In the genomic region with DNA sequence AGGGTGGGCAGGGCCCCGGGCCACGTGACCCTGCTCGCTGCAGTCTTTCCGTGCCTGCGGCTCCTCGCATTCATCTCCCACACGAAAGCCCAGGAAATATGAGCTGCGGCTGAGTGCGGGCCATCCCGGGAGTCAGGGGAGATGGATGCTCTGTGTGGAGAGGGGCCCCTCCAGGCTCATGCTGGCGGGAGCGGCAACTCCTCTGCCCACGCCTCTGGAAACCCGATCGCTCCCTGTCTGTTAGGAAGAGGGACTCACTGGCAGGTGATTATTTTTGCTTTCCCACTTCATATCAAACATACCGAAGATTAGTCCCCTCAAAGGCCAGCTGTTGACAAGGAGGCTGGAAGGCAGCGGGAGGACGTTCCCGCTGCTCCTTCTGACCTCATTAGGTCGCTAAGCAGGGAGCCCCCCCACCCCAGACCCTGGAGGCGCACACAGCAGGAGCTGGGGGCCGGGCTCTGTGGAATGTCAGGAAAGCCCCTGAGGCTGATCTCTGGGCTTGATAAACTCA, we compare ENCODE assay signal across 19 cellular contexts.
DNase-seq lines count a peak whose midpoint lies in the region; ATAC-seq, FAIRE-seq and TF ChIP-seq lines count a peak whose summit lies in the region.
"Had no signal": no experiment of that assay in that cellular context is flagged by ENCODE, and none has a peak within 500 bp of the region (broad histone marks: within the 10 kb centered on the region; RNA-seq: fewer than 3 reads in every experiment).

No MANE protein-coding gene starts in this region.

- WGBS in iPS DF 6.9 (ENCODE audit: insufficient coverage, insufficient read length): no CpG with 5 or more reads among the region's 22 CpGs
- WGBS in body of pancreas, 2 donors: 20 to 41% methylated on average over 9 to 22 of the region's 22 CpGs
- 16 to 30% (median 24%) methylated on average over 8 to 22 of the region's 22 CpGs for WGBS in adrenal gland, 4 donors

- H3K4me1 Mint-ChIP-seq in neural progenitor cell: peaks cover 19% of the 10 kb centered on the region
- H3K4me1 Mint-ChIP-seq: central memory CD8-positive, alpha-beta T cell; naive B cell had no signal

- no peak for DNase-seq in NT2/D1 (ENCODE audit: low read depth, low spot score)
- DNase-seq in iPS DF 6.9 (ENCODE audit: low read depth, low spot score): no peak
- DNase-seq in neural progenitor cell (ENCODE audit: low spot score): peak; percentile 49
- DNase-seq in body of pancreas: no peak
- DNase-seq in adrenal gland: no peak
- DNase-seq in H54 (ENCODE audit: insufficient read length, low spot score): no peak
- DNase-seq: activated CD4-positive, alpha-beta T cell treated with anti-CD3 and anti-CD28 coated beads, Interleukin-2, amount 50 U/mL, for 1 hour; activated gamma-delta T cell treated with Interleukin-2 at 50 U/mL for 16 hours; amygdala; naive B cell; NCI-H187 treated with DMSO at 0.1 percent for 48 hours; NCI-H510A; stimulated activated CD4-positive, alpha-beta T cell treated with anti-CD3 and anti-CD28 coated beads, Interleukin-12 subunit alpha, Interleukin-12 subunit beta, amount 100 ng/mL, for 4 hours; testis had no signal

- no peaks in the 10 kb centered on the region for H3K9me3 ChIP-seq in ES-I3 (ENCODE audit: control insufficient read depth, insufficient read depth, low read length)
- H3K9me3 ChIP-seq in NT2/D1 (ENCODE audit: insufficient read depth, low read length): peaks cover 7% of the 10 kb centered on the region; the same call in 1 of the 2 replicates
- H3K9me3 ChIP-seq in iPS DF 6.9 (ENCODE audit: control insufficient read depth, insufficient read depth, low read length): no peaks in the 10 kb centered on the region
- H3K9me3 ChIP-seq in neural progenitor cell (ENCODE audit: low read depth): no peaks in the 10 kb centered on the region
- no peaks in the 10 kb centered on the region for H3K9me3 ChIP-seq in body of pancreas
- H3K9me3 ChIP-seq in adrenal gland (replicated peaks in 1 of 3): no peaks in the 10 kb centered on the region
- H3K9me3 ChIP-seq: testis had no signal

- H3K27ac Mint-ChIP-seq in neural progenitor cell: no peak overlapping the region

- no peak overlapping the region for H3K4me3 Mint-ChIP-seq in neural progenitor cell
- H3K4me3 Mint-ChIP-seq: central memory CD8-positive, alpha-beta T cell; naive B cell had no signal

- H3K27me3 ChIP-seq in NT2/D1 (ENCODE audit: insufficient read depth, insufficient read length) (peaks cover 94% of the 10 kb centered on the region), iPS DF 6.9 (ENCODE audit: control insufficient read depth, insufficient read depth, low read length) (peaks cover 1% of the 10 kb centered on the region; the same call in 1 of the 2 replicates), neural progenitor cell (no peaks in the 10 kb centered on the region), body of pancreas (peaks cover 0 to 10% of the 10 kb centered on the region in 2 donors), adrenal gland (peaks cover 39% of the 10 kb centered on the region)
- H3K27me3 ChIP-seq: testis had no signal

- H3K36me3 ChIP-seq in ES-I3 (ENCODE audit: insufficient read depth, low read length) (no peaks in the 10 kb centered on the region), NT2/D1 (ENCODE audit: insufficient read depth, insufficient read length, low read length) (no peaks in the 10 kb centered on the region), iPS DF 6.9 (ENCODE audit: control insufficient read depth, insufficient read depth, low read length) (no peaks in the 10 kb centered on the region), neural progenitor cell (no peaks in the 10 kb centered on the region), body of pancreas (replicated peaks in 1 of 2; ENCODE audit: insufficient read depth in 1 of 2, low read depth in 2 of 2) (no peaks in the 10 kb centered on the region), adrenal gland (replicated peaks in 1 of 2) (no peaks in the 10 kb centered on the region)

- peaks cover 8% of the 10 kb centered on the region for H3K9me3 Mint-ChIP-seq in neural progenitor cell
- H3K9me3 Mint-ChIP-seq: central memory CD8-positive, alpha-beta T cell had no signal

- no peaks in the 10 kb centered on the region for H3K79me2 ChIP-seq in neural progenitor cell (ENCODE audit: low read depth)

- intact Hi-C loops in body of pancreas (cut with DNase I): no loop called here
- intact Hi-C loops in adrenal gland (cut with DNase I): no loop called here

- TF ChIP-seq POLR2A in body of pancreas (IDR thresholded peaks at IDR 0.05) (no peak), adrenal gland (IDR thresholded peaks at IDR 0.05) (no peak), H54 (IDR thresholded peaks at IDR 0.05; ENCODE audit: low read depth, low read length) (no peak)

- H3K4me2 ChIP-seq in neural progenitor cell: peak overlapping the region; percentile 62

- H3K27me3 Mint-ChIP-seq in neural progenitor cell (ENCODE audit: insufficient read depth, low read depth): peaks cover 3% of the 10 kb centered on the region

- no peak for FAIRE-seq in H54 (lab: Jason Lieb, UNC)
- FAIRE-seq: endometrium had no signal

- TF ChIP-seq CTCF in neural progenitor cell (IDR thresholded peaks at IDR 0.05) (no peak), body of pancreas (IDR thresholded peaks at IDR 0.05) (no peak), adrenal gland (IDR thresholded peaks at IDR 0.05) (no peak)

- H3K27ac ChIP-seq in iPS DF 6.9 (ENCODE audit: low read length): no peak overlapping the region
- no peak overlapping the region for H3K27ac ChIP-seq in neural progenitor cell
- no peak overlapping the region for H3K27ac ChIP-seq in body of pancreas
- no peak overlapping the region for H3K27ac ChIP-seq in adrenal gland
- H3K27ac ChIP-seq: testis had no signal

- peak overlapping the region; percentile 58 for H2AFZ ChIP-seq in neural progenitor cell (replicated peaks)

- ATAC-seq in body of pancreas (no peak), HG02938 (IDR thresholded peaks at IDR 0.05; ENCODE audit: unreplicated experiment) (no peak)

- H3K4me1 ChIP-seq in ES-I3 (ENCODE audit: insufficient read depth, low read length) (peaks cover 4% of the 10 kb centered on the region; the same call in 1 of the 2 replicates), NT2/D1 (ENCODE audit: insufficient read depth, insufficient read length) (peaks cover 12% of the 10 kb centered on the region), iPS DF 6.9 (ENCODE audit: control insufficient read depth, insufficient read depth, low read length) (peaks cover 8% of the 10 kb centered on the region), neural progenitor cell (peaks cover 12% of the 10 kb centered on the region), body of pancreas (no peaks in the 10 kb centered on the region), adrenal gland (replicated peaks in 1 of 2) (no peaks in the 10 kb centered on the region)
- H3K4me1 ChIP-seq: testis had no signal

- H3K36me3 Mint-ChIP-seq in neural progenitor cell: no peaks in the 10 kb centered on the region
- H3K36me3 Mint-ChIP-seq: naive B cell had no signal

- H4K20me1 ChIP-seq in neural progenitor cell (ENCODE audit: low read depth): no peaks in the 10 kb centered on the region

- H3K4me3 ChIP-seq in NT2/D1 (ENCODE audit: insufficient read length, low read depth) (peak overlapping the region; percentile 9), iPS DF 6.9 (ENCODE audit: low read length) (peak overlapping the region; percentile 6; the same call in 1 of the 2 replicates), neural progenitor cell (peak overlapping the region; percentile 16), body of pancreas (no peak overlapping the region), adrenal gland (no peak overlapping the region)
- H3K4me3 ChIP-seq: lung, testis had no signal

- H3K9ac ChIP-seq in ES-I3 (ENCODE audit: low read depth, low read length) (peak overlapping the region; percentile 45; the same call in 1 of the 2 replicates), NT2/D1 (ENCODE audit: insufficient read length, low read depth) (peak overlapping the region; percentile 22), neural progenitor cell (no peak overlapping the region)

- no peaks in the 10 kb centered on the region for H3F3A ChIP-seq in neural progenitor cell (ENCODE audit: low read depth)

Comparison
In these comparisons a context has a peak if more than half of its experiments do, and no peak if none do; other contexts are left out.
1. H3K4me3 ChIP-seq: peak in NT2/D1 (single experiment), iPS DF 6.9 (single experiment) and neural progenitor cell (single experiment); none in body of pancreas (0 of 2) and adrenal gland (0 of 4).